Comparison of ENCODE assay signal across 8 cellular contexts in the genomic region with DNA sequence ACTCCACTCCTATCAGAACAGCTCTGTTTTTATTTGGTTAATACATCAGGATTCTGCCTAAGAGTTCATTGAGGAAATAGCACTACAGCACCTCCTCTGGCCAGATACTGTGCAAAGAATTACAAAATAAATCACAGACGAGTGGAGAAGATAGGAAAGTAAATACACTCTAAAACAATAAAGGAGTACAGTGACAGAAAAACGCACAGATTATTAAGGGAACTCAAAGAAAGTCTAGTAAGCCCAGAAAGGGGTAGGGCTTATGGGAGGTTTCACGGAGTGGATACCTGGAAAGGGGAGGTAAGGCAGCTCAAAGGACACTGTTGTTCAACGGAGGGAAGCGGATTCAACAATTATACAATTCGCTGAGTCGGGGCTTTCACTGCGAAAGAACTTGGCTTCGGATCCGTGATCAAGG.
DNase-seq lines count a peak whose midpoint lies in the region; ATAC-seq and TF ChIP-seq lines count a peak whose summit lies in the region.

No MANE protein-coding gene starts in this region.

- peaks cover 5% of the 10 kb centered on the region for H3K27me3 Mint-ChIP-seq in activated T-cell treated with anti-CD3 and anti-CD28 coated beads, Interleukin-2, amount 50 U/mL, for 24 hours

- H3K36me3 ChIP-seq in subcutaneous abdominal adipose tissue (ENCODE audit: control insufficient read depth in 5 of 5, insufficient read depth in 5 of 5, low read length in 5 of 5): no peaks in the 10 kb centered on the region

- peaks cover 10% of the 10 kb centered on the region for H3K9me3 Mint-ChIP-seq in activated T-cell treated with anti-CD3 and anti-CD28 coated beads, Interleukin-2, amount 50 U/mL, for 24 hours

- peaks cover 42% of the 10 kb centered on the region for H3K4me1 Mint-ChIP-seq in activated T-cell treated with anti-CD3 and anti-CD28 coated beads, Interleukin-2, amount 50 U/mL, for 24 hours (ENCODE audit: low read depth)

- peaks cover 0 to 4% (median 0%) of the 10 kb centered on the region in 5 donors for H3K27me3 ChIP-seq in subcutaneous abdominal adipose tissue (ENCODE audit: control insufficient read depth in 5 of 5, insufficient read depth in 4 of 5, low read length in 5 of 5)

- H3K9ac ChIP-seq in subcutaneous abdominal adipose tissue (ENCODE audit: low read length in 5 of 5): peak overlapping the region; percentile 62 to 100 (median 91)

- TF ChIP-seq CTCF in cardiac fibroblast (IDR thresholded peaks at IDR 0.05; ENCODE audit: low read depth, low read length): peak; percentile 55

- H3K36me3 Mint-ChIP-seq in activated T-cell treated with anti-CD3 and anti-CD28 coated beads, Interleukin-2, amount 50 U/mL, for 24 hours (ENCODE audit: low read depth): peaks cover 32% of the 10 kb centered on the region

- DNase-seq in activated T-cell treated with anti-CD3 and anti-CD28 coated beads, Interleukin-2, amount 50 U/mL, for 24 hours: no peak
- DNase-seq in activated T-cell treated with anti-CD3 and anti-CD28 coated beads, Interleukin-2, amount 50 U/mL, for 1 hour: no peak
- DNase-seq in NOMO-1 treated with dmso at 0.1 percent for 144 hours (lab: John Stamatoyannopoulos, UW; ENCODE audit: unreplicated experiment) (peak; percentile 5), cardiac fibroblast (ENCODE audit: low read depth in 2 of 2) (peak; percentile 41 to 55), kidney tubule cell (ENCODE audit: low spot score) (peak; percentile 56), NCI-H2196 (lab: John Stamatoyannopoulos, UW; ENCODE audit: unreplicated experiment) (no peak)

- H3K4me3 Mint-ChIP-seq in activated T-cell treated with anti-CD3 and anti-CD28 coated beads, Interleukin-2, amount 50 U/mL, for 24 hours: peak overlapping the region; percentile 94

- H3K4me1 ChIP-seq in subcutaneous abdominal adipose tissue (ENCODE audit: control insufficient read depth in 5 of 5, insufficient read depth in 5 of 5, low read length in 5 of 5): peaks cover 0 to 34% (median 18%) of the 10 kb centered on the region in 5 donors

- ATAC-seq in HG02852 (IDR thresholded peaks at IDR 0.05; ENCODE audit: unreplicated experiment): peak; percentile 10

- H3K4me3 ChIP-seq in cardiac fibroblast (replicated peaks in 1 of 2; ENCODE audit: low read depth in 2 of 2, low read length in 2 of 2) (peak overlapping the region; percentile 71 to 82), subcutaneous abdominal adipose tissue (ENCODE audit: low read depth in 1 of 5, low read length in 5 of 5) (peak overlapping the region; percentile 77 to 98 (median 92))

- H3K27ac ChIP-seq in subcutaneous abdominal adipose tissue (ENCODE audit: low read depth, low read length): peak overlapping the region; percentile 99

- peaks cover 0 to 3% (median 0%) of the 10 kb centered on the region in 5 donors for H3K9me3 ChIP-seq in subcutaneous abdominal adipose tissue (ENCODE audit: control insufficient read depth in 5 of 5, low read length in 5 of 5)

- peak overlapping the region; percentile 99 for H3K27ac Mint-ChIP-seq in activated T-cell treated with anti-CD3 and anti-CD28 coated beads, Interleukin-2, amount 50 U/mL, for 24 hours

Comparison
In these comparisons a context has a peak if more than half of its experiments do, and no peak if none do; other contexts are left out.
1. DNase-seq: peak in NOMO-1 treated with dmso at 0.1 percent for 144 hours (single experiment), cardiac fibroblast (2 of 2) and kidney tubule cell (single experiment); none in activated T-cell treated with anti-CD3 and anti-CD28 coated beads, Interleukin-2, amount 50 U/mL, for 24 hours (single experiment), activated T-cell treated with anti-CD3 and anti-CD28 coated beads, Interleukin-2, amount 50 U/mL, for 1 hour (single experiment) and NCI-H2196 (single experiment).